39 cellular contexts compared by ENCODE assay signal in genomic region chr11:21278840-21279239, GRCh38.
"Had no signal": no experiment of that assay in that cellular context is flagged by ENCODE, and none has a peak within 500 bp of the region (broad histone marks: within the 10 kb centered on the region; RNA-seq: fewer than 3 reads in every experiment).

No MANE protein-coding gene starts in this region.

- H3K9me3 ChIP-seq: adrenal gland, ascending aorta, body of pancreas, breast epithelium had no signal

- H3K27ac ChIP-seq: adrenal gland, ascending aorta, body of pancreas, brain microvascular endothelial cell, breast epithelium, cardiac muscle cell had no signal

- H3K4me1 Mint-ChIP-seq: activated naive CD4-positive, alpha-beta T cell treated with anti-CD3 and anti-CD28 coated beads, Interleukin-2, amount 10 ng/mL, durations not matched to agents 7 days and 5 days; activated naive CD4-positive, alpha-beta T cell treated with anti-CD3 and anti-CD28 coated beads, Interleukin-2, amount 50 U/mL, for 24 hours; activated naive CD8-positive, alpha-beta T cell treated with anti-CD3 and anti-CD28 coated beads for 36 hours; activated naive CD8-positive, alpha-beta T cell treated with anti-CD3 and anti-CD28 coated beads, Interleukin-2, amount 10 ng/mL, durations not matched to agents 7 days and 5 days; activated naive CD8-positive, alpha-beta T cell treated with anti-CD3 and anti-CD28 coated beads, Interleukin-2, amount 50 U/mL, for 24 hours; activated T-helper 17 cell treated with anti-CD3 and anti-CD28 coated beads, Interleukin-2, amount 50 U/mL, for 72 hours; brain; central memory CD8-positive, alpha-beta T cell had no signal

- FAIRE-seq: astrocyte, bronchial epithelial cell had no signal

- H3K36me3 ChIP-seq: adrenal gland, ascending aorta, brain microvascular endothelial cell, breast epithelium, cardiac muscle cell had no signal

- H3K4me3 ChIP-seq: adrenal gland, ascending aorta, body of pancreas, breast epithelium, cardiac muscle cell had no signal

- H3K4me3 Mint-ChIP-seq: activated naive CD4-positive, alpha-beta T cell treated with anti-CD3 and anti-CD28 coated beads for 36 hours; activated naive CD4-positive, alpha-beta T cell treated with anti-CD3 and anti-CD28 coated beads, Interleukin-2, amount 10 ng/mL, durations not matched to agents 7 days and 5 days; activated naive CD4-positive, alpha-beta T cell treated with anti-CD3 and anti-CD28 coated beads, Interleukin-2, amount 50 U/mL, for 24 hours; activated naive CD8-positive, alpha-beta T cell; activated naive CD8-positive, alpha-beta T cell treated with anti-CD3 and anti-CD28 coated beads for 36 hours; activated naive CD8-positive, alpha-beta T cell treated with anti-CD3 and anti-CD28 coated beads, Interleukin-2, amount 10 ng/mL, durations not matched to agents 7 days and 5 days; activated naive CD8-positive, alpha-beta T cell treated with anti-CD3 and anti-CD28 coated beads, Interleukin-2, amount 50 U/mL, for 24 hours; activated T-cell treated with anti-CD3 and anti-CD28 coated beads, Interleukin-2, amount 50 U/mL, for 24 hours; activated T-cell treated with anti-CD3 and anti-CD28 coated beads, Interleukin-2, amount 50 U/mL, for 4 hours; activated T-cell treated with anti-CD3 and anti-CD28 coated beads, Interleukin-2, amount 50 U/mL, for 72 hours; activated T-helper 1 cell treated with anti-CD3 and anti-CD28 coated beads, Interleukin-12 subunit alpha, Interleukin-12 subunit beta, Interleukin-2, Interleukin-4 antibody, amounts not matched to agents 30 ng/mL and 10 ng/mL and 1 ng/mL, durations not matched to agents 14 hours and 24 hours and 36 hours; activated T-helper 17 cell treated with anti-CD3 and anti-CD28 coated beads, Interleukin-2, amount 50 U/mL, for 72 hours; brain; central memory CD8-positive, alpha-beta T cell had no signal

- H3K27me3 ChIP-seq: adrenal gland, ascending aorta, body of pancreas, brain microvascular endothelial cell, breast epithelium, cardiac muscle cell had no signal

- H3K4me1 ChIP-seq: adrenal gland, ascending aorta, body of pancreas, breast epithelium had no signal

- H3K36me3 Mint-ChIP-seq: activated naive CD4-positive, alpha-beta T cell treated with anti-CD3 and anti-CD28 coated beads, Interleukin-2, amount 10 ng/mL, durations not matched to agents 7 days and 5 days; activated naive CD4-positive, alpha-beta T cell treated with anti-CD3 and anti-CD28 coated beads, Interleukin-2, amount 50 U/mL, for 24 hours; activated naive CD8-positive, alpha-beta T cell; activated naive CD8-positive, alpha-beta T cell treated with anti-CD3 and anti-CD28 coated beads for 36 hours; activated naive CD8-positive, alpha-beta T cell treated with anti-CD3 and anti-CD28 coated beads, Interleukin-2, amount 10 ng/mL, durations not matched to agents 7 days and 5 days; brain had no signal

- H3K27ac Mint-ChIP-seq: activated naive CD4-positive, alpha-beta T cell treated with anti-CD3 and anti-CD28 coated beads for 36 hours; activated naive CD4-positive, alpha-beta T cell treated with anti-CD3 and anti-CD28 coated beads, Interleukin-2, amount 10 ng/mL, durations not matched to agents 7 days and 5 days; activated naive CD4-positive, alpha-beta T cell treated with anti-CD3 and anti-CD28 coated beads, Interleukin-2, amount 50 U/mL, for 24 hours; activated naive CD4-positive, alpha-beta T cell treated with anti-CD3 and anti-CD28 coated beads, Interleukin-2, amount 50 U/mL, for 72 hours; activated naive CD8-positive, alpha-beta T cell; activated naive CD8-positive, alpha-beta T cell treated with anti-CD3 and anti-CD28 coated beads for 36 hours; activated naive CD8-positive, alpha-beta T cell treated with anti-CD3 and anti-CD28 coated beads, Interleukin-2, amount 10 ng/mL, durations not matched to agents 7 days and 5 days; activated naive CD8-positive, alpha-beta T cell treated with anti-CD3 and anti-CD28 coated beads, Interleukin-2, amount 50 U/mL, for 24 hours; activated T-cell treated with anti-CD3 and anti-CD28 coated beads, Interleukin-2, amount 50 U/mL, for 24 hours; activated T-cell treated with anti-CD3 and anti-CD28 coated beads, Interleukin-2, amount 50 U/mL, for 72 hours; activated T-helper 1 cell treated with anti-CD3 and anti-CD28 coated beads, Interleukin-12 subunit alpha, Interleukin-12 subunit beta, Interleukin-2, Interleukin-4 antibody, amounts not matched to agents 30 ng/mL and 10 ng/mL and 1 ng/mL, durations not matched to agents 14 hours and 24 hours and 36 hours; activated T-helper 17 cell treated with anti-CD3 and anti-CD28 coated beads, Interleukin-2, amount 50 U/mL, for 72 hours; activated T-helper 2 cell treated with anti-CD3 and anti-CD28 coated beads, Interferon-gamma antibody, Interleukin-2, Interleukin-4, amounts not matched to agents 10 μg/mL and 5 μg/mL and 100 μg/mL, durations not matched to agents 14 hours and 24 hours and 36 hours; brain had no signal

- H3K27me3 Mint-ChIP-seq: activated naive CD4-positive, alpha-beta T cell treated with anti-CD3 and anti-CD28 coated beads, Interleukin-2, amount 10 ng/mL, durations not matched to agents 7 days and 5 days; activated naive CD4-positive, alpha-beta T cell treated with anti-CD3 and anti-CD28 coated beads, Interleukin-2, amount 50 U/mL, for 24 hours; activated naive CD8-positive, alpha-beta T cell; activated naive CD8-positive, alpha-beta T cell treated with anti-CD3 and anti-CD28 coated beads for 36 hours; activated naive CD8-positive, alpha-beta T cell treated with anti-CD3 and anti-CD28 coated beads, Interleukin-2, amount 10 ng/mL, durations not matched to agents 7 days and 5 days; activated naive CD8-positive, alpha-beta T cell treated with anti-CD3 and anti-CD28 coated beads, Interleukin-2, amount 50 U/mL, for 24 hours; activated T-cell treated with anti-CD3 and anti-CD28 coated beads, Interleukin-2, amount 50 U/mL, for 24 hours; activated T-helper 17 cell treated with anti-CD3 and anti-CD28 coated beads, Interleukin-2, amount 50 U/mL, for 72 hours; central memory CD8-positive, alpha-beta T cell had no signal

- DNase-seq: activated effector memory CD4-positive, alpha-beta T cell treated with anti-CD3 and anti-CD28 coated beads, Interleukin-2, amount 50 U/mL, for 16 hours; activated effector memory CD4-positive, alpha-beta T cell treated with Interleukin-2 at 50 U/mL for 16 hours; activated gamma-delta T cell; activated gamma-delta T cell treated with Interleukin-2 at 50 U/mL for 16 hours; activated naive CD4-positive, alpha-beta T cell; activated naive CD4-positive, alpha-beta T cell treated with anti-CD3 and anti-CD28 coated beads for 36 hours; activated naive CD4-positive, alpha-beta T cell treated with anti-CD3 and anti-CD28 coated beads, Interleukin-2, amount 10 ng/mL, durations not matched to agents 7 days and 5 days; activated naive CD4-positive, alpha-beta T cell treated with anti-CD3 and anti-CD28 coated beads, Interleukin-2, amount 50 U/mL, for 16 hours; activated naive CD4-positive, alpha-beta T cell treated with Interleukin-2 at 50 U/mL for 16 hours; activated naive CD8-positive, alpha-beta T cell treated with anti-CD3 and anti-CD28 coated beads for 36 hours; activated naive CD8-positive, alpha-beta T cell treated with anti-CD3 and anti-CD28 coated beads, Interleukin-2, amount 10 ng/mL, durations not matched to agents 7 days and 5 days; activated naive CD8-positive, alpha-beta T cell treated with anti-CD3 and anti-CD28 coated beads, Interleukin-2, amount 50 U/mL, for 24 hours; activated T-cell treated with anti-CD3 and anti-CD28 coated beads, Interleukin-2, amount 50 U/mL, for 24 hours; activated T-cell treated with anti-CD3 and anti-CD28 coated beads, Interleukin-2, amount 50 U/mL, for 4 hours; activated T-cell treated with anti-CD3 and anti-CD28 coated beads, Interleukin-2, amount 50 U/mL, for 48 hours; activated T-cell treated with anti-CD3 and anti-CD28 coated beads, Interleukin-2, amount 50 U/mL, for 72 hours; adrenal gland; amniotic stem cell; amygdala; anterior cingulate cortex; aorta; body of pancreas; brain microvascular endothelial cell; caudate nucleus; central memory CD4-positive, alpha-beta T cell; cerebellar nuclear complex had no signal

- ATAC-seq: activated naive CD4-positive, alpha-beta T cell treated with anti-CD3 and anti-CD28 coated beads, Interleukin-2, amount 50 U/mL, for 72 hours; activated naive CD8-positive, alpha-beta T cell treated with anti-CD3 and anti-CD28 coated beads, Interleukin-2, amount 50 U/mL, for 24 hours; activated T-cell treated with anti-CD3 and anti-CD28 coated beads, Interleukin-2, amount 50 U/mL, for 4 hours; activated T-cell treated with anti-CD3 and anti-CD28 coated beads, Interleukin-2, amount 50 U/mL, for 72 hours; activated T-helper 17 cell treated with anti-CD3 and anti-CD28 coated beads, Interleukin-2, amount 50 U/mL, for 72 hours; body of pancreas had no signal
